In the genomic region with DNA sequence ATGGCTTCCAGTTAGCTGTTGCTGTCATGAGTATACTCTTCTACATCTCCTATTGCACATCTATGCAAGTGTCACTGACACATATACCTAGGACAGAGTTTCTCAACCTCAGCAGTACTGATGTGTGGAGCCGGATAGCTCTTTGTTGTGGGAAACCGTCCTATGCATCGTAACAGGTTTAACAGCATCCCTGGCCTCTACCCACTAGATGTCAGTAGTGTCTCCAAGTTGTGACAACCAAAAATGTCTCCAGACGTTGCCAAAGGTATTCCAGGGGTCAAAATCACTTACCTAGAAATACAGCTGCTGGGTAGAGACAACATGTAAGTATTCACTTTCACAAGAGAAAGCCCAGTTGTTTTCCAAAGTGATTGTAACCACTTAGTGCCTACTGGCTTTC, we compare ENCODE assay signal across 9 cellular contexts.
DNase-seq lines count a peak whose midpoint lies in the region; ATAC-seq, FAIRE-seq and TF ChIP-seq lines count a peak whose summit lies in the region.
"Had no signal": no experiment of that assay in that cellular context is flagged by ENCODE, and none has a peak within 500 bp of the region (broad histone marks: within the 10 kb centered on the region; RNA-seq: fewer than 3 reads in every experiment).

No MANE protein-coding gene starts in this region.

- no peaks in the 10 kb centered on the region for H3K4me1 Mint-ChIP-seq in activated CD8-positive, alpha-beta T cell treated with anti-CD3 and anti-CD28 coated beads for 36 hours (ENCODE audit: low read depth)
- H3K4me1 Mint-ChIP-seq: memory B cell had no signal

- no peaks in the 10 kb centered on the region for H3K4me1 ChIP-seq in GM12878 (ENCODE audit: control insufficient read depth, insufficient read depth, low read length)
- H3K4me1 ChIP-seq in lower lobe of right lung: no peaks in the 10 kb centered on the region

- H3K27ac Mint-ChIP-seq in activated CD8-positive, alpha-beta T cell treated with anti-CD3 and anti-CD28 coated beads for 36 hours: no peak overlapping the region
- H3K27ac Mint-ChIP-seq: memory B cell had no signal

- peaks cover 2% of the 10 kb centered on the region for H3K9me3 Mint-ChIP-seq in activated CD8-positive, alpha-beta T cell treated with anti-CD3 and anti-CD28 coated beads for 36 hours

- H2AFZ ChIP-seq in GM12878 (ENCODE audit: control insufficient read depth, low read depth, low read length): no peak overlapping the region

- TF ChIP-seq POLR2A in GM12878 (IDR thresholded peaks at IDR 0.05; ENCODE audit: low read depth, low read length): no peak

- intact Hi-C loops in GM12878 (cut with micrococcal nuclease; ENCODE audit: unreplicated experiment) (loop anchor here (10.0 kb wide), 1 partner anchor 1030 kb away; no protein-coding TSS in a partner anchor), lower lobe of right lung (cut with DNase I) (no loop called here)
- intact Hi-C loops in activated CD8-positive, alpha-beta T cell treated with anti-CD3 and anti-CD28 coated beads for 36 hours (cut with micrococcal nuclease): no loop called here

- H3K4me2 ChIP-seq in GM12878 (ENCODE audit: control insufficient read depth, insufficient read depth): no peak overlapping the region

- POLR2A ChIA-PET in GM10248 (lab: Yijun Ruan, JAX) (no interaction called here), GM12878 (lab: Charles Lee) (no interaction called here)
- POLR2A ChIA-PET in activated CD8-positive, alpha-beta T cell treated with anti-CD3 and anti-CD28 coated beads for 36 hours (lab: Charles Lee): no interaction called here

- H3K36me3 ChIP-seq in GM12878 (ENCODE audit: control insufficient read depth in 2 of 2, insufficient read depth in 2 of 2, low read length in 1 of 2) (no peaks in the 10 kb centered on the region), lower lobe of right lung (no peaks in the 10 kb centered on the region)

- BruUV-seq in GM12878 (replicated peaks; lab: Mats Ljungman, UMichigan): no TSS peak

- H3K27ac ChIP-seq in GM12878 (ENCODE audit: control insufficient read depth, insufficient read depth): no peak overlapping the region
- H3K27ac ChIP-seq in lower lobe of right lung: no peak overlapping the region

- SMC1A ChIA-PET in GM12878 (lab: Charles Lee; ENCODE audit: uncharacterized antibody, unreplicated experiment): interaction anchor here (0.7 to 1.4 kb wide), 2 partner anchors 34 to 1032 kb away, joined by 3 read pairs; no protein-coding TSS in a partner anchor

- H3K9me3 ChIP-seq in GM12878 (replicated peaks; ENCODE audit: control insufficient read depth, insufficient read depth, low read length) (no peaks in the 10 kb centered on the region), lower lobe of right lung (no peaks in the 10 kb centered on the region)

- no peaks in the 10 kb centered on the region for H4K20me1 ChIP-seq in GM12878 (ENCODE audit: control insufficient read depth, insufficient read depth)

- TF ChIP-seq CTCF in GM10248 (IDR thresholded peaks at IDR 0.05; ENCODE audit: control extremely low read depth, extremely low read depth, low read depth, missing control alignments) (peak; percentile 17), GM12878 (IDR thresholded peaks at IDR 0.05 in 2 of 3, conservative IDR thresholded peaks at IDR 0.05 in 1 of 3; ENCODE audit: control insufficient read depth in 2 of 3, extremely low read depth in 1 of 3, insufficient read depth in 1 of 3, low read depth in 3 of 3, low read length in 3 of 3) (peak in 2 of 3 experiments; percentile 16 to 31; a peak in 2 of 6 replicates), lower lobe of right lung (IDR thresholded peaks at IDR 0.05) (peak; percentile 51)
- TF ChIP-seq CTCF in activated CD8-positive, alpha-beta T cell treated with anti-CD3 and anti-CD28 coated beads for 36 hours (IDR thresholded peaks at IDR 0.05): no peak

- no peak overlapping the region for H3K4me3 ChIP-seq in GM12878
- no peak overlapping the region for H3K4me3 ChIP-seq in lower lobe of right lung

- H3K36me3 Mint-ChIP-seq in activated CD8-positive, alpha-beta T cell treated with anti-CD3 and anti-CD28 coated beads for 36 hours (ENCODE audit: low read depth): no peaks in the 10 kb centered on the region
- H3K36me3 Mint-ChIP-seq: memory B cell had no signal

- peak; percentile 39 for TF ChIP-seq RAD21 in GM12878 (IDR thresholded peaks at IDR 0.05; ENCODE audit: insufficient read depth, low read depth, low read length)

- CTCF ChIA-PET in GM10248 (lab: Yijun Ruan, JAX): interaction anchor here (1.0 to 2.2 kb wide), 2 partner anchors 11 to 16 kb away, joined by 3 to 8 read pairs; no protein-coding TSS in a partner anchor
- CTCF ChIA-PET in GM12878 (lab: Yijun Ruan, JAX): interaction anchor here (0.6 to 1.4 kb wide), 4 partner anchors 11 to 1102 kb away, joined by 3 to 4 read pairs (median 4); no protein-coding TSS in a partner anchor
- CTCF ChIA-PET in activated CD8-positive, alpha-beta T cell treated with anti-CD3 and anti-CD28 coated beads for 36 hours (lab: Charles Lee): no interaction called here

- RAD21 ChIA-PET in GM12878 (lab: Charles Lee; ENCODE audit: unreplicated experiment): interaction anchor here (0.9 to 1.0 kb wide), 2 partner anchors 16 to 1031 kb away, joined by 3 read pairs; no protein-coding TSS in a partner anchor

- no peak overlapping the region for H3K9ac ChIP-seq in GM12878 (ENCODE audit: control insufficient read depth, insufficient read depth, low read length)

- no peak overlapping the region for H3K4me3 Mint-ChIP-seq in activated CD8-positive, alpha-beta T cell treated with anti-CD3 and anti-CD28 coated beads for 36 hours
- H3K4me3 Mint-ChIP-seq: memory B cell had no signal

- H3K79me2 ChIP-seq in GM12878 (ENCODE audit: control insufficient read depth, insufficient read depth, low read length): no peaks in the 10 kb centered on the region

- ATAC-seq in GM12878 (peak; percentile 38; the same call in 1 of the 3 replicates), lower lobe of right lung (peak; percentile 63 to 81)
- ATAC-seq in activated CD8-positive, alpha-beta T cell treated with anti-CD3 and anti-CD28 coated beads for 36 hours: no peak

- FAIRE-seq in GM12878 (lab: Jason Lieb, UNC): no peak

- no peaks in the 10 kb centered on the region for H3K27me3 Mint-ChIP-seq in activated CD8-positive, alpha-beta T cell treated with anti-CD3 and anti-CD28 coated beads for 36 hours
- H3K27me3 Mint-ChIP-seq: memory B cell had no signal

- in situ Hi-C loops in GM12878 (cut with MboI): loop anchor here (25.0 kb wide), 1 partner anchor 1488 kb away; no protein-coding TSS in a partner anchor

- no peak for TF ChIP-seq EP300 in GM12878 (IDR thresholded peaks at IDR 0.05; ENCODE audit: borderline replicate concordance in 1 of 2, control insufficient read depth in 1 of 2, low read depth in 2 of 2, low read length in 2 of 2)

- 63% methylated on average over 4 of the region's 4 CpGs for WGBS in GM12878 (ENCODE audit: insufficient coverage, insufficient replicate concordance, low lambda C conversion rate, missing lambda C conversion rate)

- DNase-seq in GM10248 (ENCODE audit: extremely low spot score): no peak
- peak; percentile 25 for DNase-seq in NCI-H187 treated with DMSO at 0.1 percent for 48 hours (lab: John Stamatoyannopoulos, UW)
- DNase-seq in GM12878 (ENCODE audit: low read depth, low spot score): no peak
- no peak for DNase-seq in lower lobe of right lung
- no peak for DNase-seq in activated T-cell treated with anti-CD3 and anti-CD28 coated beads for 4 hours
- no peak for DNase-seq in activated effector memory CD4-positive, alpha-beta T cell treated with anti-CD3 and anti-CD28 coated beads, Interleukin-2, amount 50 U/mL, for 16 hours
- DNase-seq in activated CD8-positive, alpha-beta T cell treated with anti-CD3 and anti-CD28 coated beads for 36 hours: no peak
- DNase-seq in stimulated activated CD4-positive, alpha-beta T cell treated with anti-CD3 and anti-CD28 coated beads, Interleukin-2, amount 100 ng/mL, for 48 hours: no peak

- H3K27me3 ChIP-seq in GM12878 (replicated peaks in 1 of 2; ENCODE audit: control insufficient read depth in 2 of 2, insufficient read depth in 2 of 2, low read length in 1 of 2): no peaks in the 10 kb centered on the region
- no peaks in the 10 kb centered on the region for H3K27me3 ChIP-seq in lower lobe of right lung (ENCODE audit: low read depth)

TF ChIP-seq in GM12878, 131 proteins besides CTCF, POLR2A, EP300 and RAD21:
- no peak for TF ChIP-seq ATF7 (IDR thresholded peaks at IDR 0.05; ENCODE audit: low read depth)
